Comparison of ENCODE assay signal across 8 cellular contexts in genomic region chr13:30576528-30576927, GRCh38. TPM values are rescaled to one million over a fixed set of nuclear protein-coding genes. Genes with fewer than 3 reads are reported as not detected.
DNase-seq lines count a peak whose midpoint lies in the region; ATAC-seq, FAIRE-seq and TF ChIP-seq lines count a peak whose summit lies in the region.

No MANE protein-coding gene starts in this region.

- H3K9me3 Mint-ChIP-seq in T-cell (no peaks in the 10 kb centered on the region), astrocyte (ENCODE audit: unreplicated experiment) (no peaks in the 10 kb centered on the region), glutamatergic neuron (ENCODE audit: unreplicated experiment) (no peaks in the 10 kb centered on the region)

- H3K27ac ChIP-seq in astrocyte (ENCODE audit: low read depth, low read length), result no peak overlapping the region

- no peaks in the 10 kb centered on the region for H3K79me2 ChIP-seq in astrocyte (ENCODE audit: insufficient read depth, low read length)

- CTCF ChIA-PET in T-cell (lab: Charles Lee), result interaction anchor here (0.6 kb wide), 2 partner anchors 118 to 270 kb away, joined by 3 to 4 read pairs; no protein-coding TSS in a partner anchor

- ATAC-seq in T-cell (replicated peaks in 1 of 4) (peak; percentile 72 to 90 (median 76)), GM18498 (IDR thresholded peaks at IDR 0.05; ENCODE audit: unreplicated experiment) (no peak), GM19328 (IDR thresholded peaks at IDR 0.05; ENCODE audit: unreplicated experiment) (no peak)

- peak overlapping the region; percentile 0 to 14 for H3K27ac Mint-ChIP-seq in T-cell
- H3K27ac Mint-ChIP-seq in astrocyte (ENCODE audit: unreplicated experiment), result peak overlapping the region; percentile 72
- no peak overlapping the region for H3K27ac Mint-ChIP-seq in glutamatergic neuron (ENCODE audit: unreplicated experiment)

- DNase-seq in HK-2 (ENCODE audit: unreplicated experiment), result peak; percentile 16
- DNase-seq in T-cell, result peak in 33 of 34 experiments; percentile 19 to 77 (median 56)
- peak; percentile 57 for DNase-seq in astrocyte (ENCODE audit: low read depth)
- peak; percentile 75 for DNase-seq in renal cortical epithelial cell (ENCODE audit: low read depth)
- DNase-seq in glutamatergic neuron, result no peak
- no peak for DNase-seq in posterior vena cava (ENCODE audit: low spot score)

- peak overlapping the region; percentile 4 for H3K4me2 ChIP-seq in astrocyte (ENCODE audit: low read length)

- H3K4me3 Mint-ChIP-seq in T-cell, result peak overlapping the region in 2 of 3 donors; percentile 2 to 17
- no peak overlapping the region for H3K4me3 Mint-ChIP-seq in astrocyte (ENCODE audit: unreplicated experiment)
- no peak overlapping the region for H3K4me3 Mint-ChIP-seq in glutamatergic neuron (ENCODE audit: unreplicated experiment)

- peaks cover 6% of the 10 kb centered on the region for H4K20me1 ChIP-seq in astrocyte (ENCODE audit: insufficient read depth, low read length)

- H3K36me3 Mint-ChIP-seq in T-cell, result no peaks in the 10 kb centered on the region
- H3K36me3 Mint-ChIP-seq in astrocyte (ENCODE audit: low read depth, unreplicated experiment), result no peaks in the 10 kb centered on the region
- H3K36me3 Mint-ChIP-seq in glutamatergic neuron (ENCODE audit: unreplicated experiment), result no peaks in the 10 kb centered on the region

- H2AFZ ChIP-seq in astrocyte (ENCODE audit: low read depth, low read length), result no peak overlapping the region

- H3K27me3 Mint-ChIP-seq in T-cell (no peaks in the 10 kb centered on the region), astrocyte (ENCODE audit: low read depth, unreplicated experiment) (no peaks in the 10 kb centered on the region), glutamatergic neuron (ENCODE audit: unreplicated experiment) (no peaks in the 10 kb centered on the region)

- peaks cover 22% of the 10 kb centered on the region for H3K4me1 ChIP-seq in astrocyte (ENCODE audit: insufficient read depth, low read length)

- intact Hi-C loops in posterior vena cava (cut with DNase I), result loop anchor here in 1 of 2 donors (10.0 kb wide), 1 partner anchor 182 kb away; no protein-coding TSS in a partner anchor

- no peaks in the 10 kb centered on the region for H3K27me3 ChIP-seq in astrocyte (ENCODE audit: insufficient read depth, low read length)

- H3K9ac ChIP-seq in astrocyte (ENCODE audit: low read length), result peak overlapping the region; percentile 17

- no peak overlapping the region for H3K4me3 ChIP-seq in astrocyte (ENCODE audit: insufficient read depth, low read depth, low read length)

- H3K36me3 ChIP-seq in astrocyte (ENCODE audit: insufficient read depth, low read length), result no peaks in the 10 kb centered on the region

- no peak for FAIRE-seq in astrocyte (lab: Jason Lieb, UNC)

- H3K4me1 Mint-ChIP-seq in T-cell (peaks cover 29 to 40% (median 36%) of the 10 kb centered on the region in 3 donors), astrocyte (ENCODE audit: low read depth, unreplicated experiment) (peaks cover 23% of the 10 kb centered on the region), glutamatergic neuron (ENCODE audit: low read depth, unreplicated experiment) (no peaks in the 10 kb centered on the region)

- H3K9me3 ChIP-seq in astrocyte (ENCODE audit: insufficient read depth, low read depth, low read length), result no peaks in the 10 kb centered on the region

- POLR2A ChIA-PET in T-cell (lab: Charles Lee), result no interaction called here

- no peak for TF ChIP-seq CTCF in astrocyte (IDR thresholded peaks at IDR 0.05; ENCODE audit: insufficient read depth, low read depth, low read length)
- no peak for TF ChIP-seq CTCF in glutamatergic neuron (IDR thresholded peaks at IDR 0.05; ENCODE audit: partially characterized antibody, unreplicated experiment)

RNA-seq across cellular contexts. Expression of gene USPL1, which starts 41.2 kb away (rescaled TPM):
- total RNA-seq in T-cell, result 10 to 100 TPM; 24.1 to 32.9 (median 26.7) TPM
- total RNA-seq in astrocyte, result 27.4 and 29.6 TPM in 2 replicates
- total RNA-seq in renal cortical epithelial cell, result 15.6 and 26.7 TPM in 2 replicates
- total RNA-seq in glutamatergic neuron (ENCODE audit: unreplicated experiment), result 101 TPM
- total RNA-seq in posterior vena cava, result 10 to 100 TPM; 13.8 to 14.2 TPM

Comparison
In these comparisons a context has a peak if more than half of its experiments do, and no peak if none do; other contexts are left out.
1. DNase-seq: peak in HK-2 (single experiment), T-cell (33 of 34), astrocyte (single experiment) and renal cortical epithelial cell (single experiment); none in glutamatergic neuron (single experiment) and posterior vena cava (single experiment).
2. ATAC-seq: peak in T-cell (4 of 4); none in GM18498 (single experiment) and GM19328 (single experiment).
3. H3K4me3 Mint-ChIP-seq: peak in T-cell (2 of 3); none in astrocyte (single experiment) and glutamatergic neuron (single experiment).